ENCODE assay signal across 9 cellular contexts in the genomic region with DNA sequence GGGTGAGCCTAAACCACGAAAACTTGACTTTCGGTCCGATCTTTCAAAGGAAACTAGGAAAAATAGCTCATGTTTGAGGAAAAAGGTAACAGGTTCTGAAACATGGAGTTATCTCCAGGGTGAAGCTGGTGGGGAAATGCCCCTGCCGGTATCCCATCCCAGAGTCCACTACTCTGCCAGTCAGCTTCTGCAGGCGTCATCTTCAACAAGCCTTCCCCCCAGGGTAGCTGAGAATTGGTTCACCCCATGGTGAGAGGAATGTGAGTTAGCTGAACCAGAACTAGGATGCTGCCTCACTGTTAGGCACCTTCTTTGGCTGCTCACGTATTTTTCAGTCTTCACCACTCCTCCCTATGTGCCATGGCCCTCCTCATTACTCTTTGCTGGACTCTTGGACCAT. TPM values are rescaled to one million over a fixed set of nuclear protein-coding genes. Genes with fewer than 3 reads are reported as not detected.
DNase-seq lines count a peak whose midpoint lies in the region; ATAC-seq, FAIRE-seq and TF ChIP-seq lines count a peak whose summit lies in the region.
"Had no signal": no experiment of that assay in that cellular context is flagged by ENCODE, and none has a peak within 500 bp of the region (broad histone marks: within the 10 kb centered on the region; RNA-seq: fewer than 3 reads in every experiment).

No MANE protein-coding gene starts in this region.

- peaks cover 7% of the 10 kb centered on the region for H3K27me3 Mint-ChIP-seq in nephron progenitor cell (ENCODE audit: low read depth, poor library complexity)

- H3K4me1 ChIP-seq in DND-41 (ENCODE audit: insufficient read depth, low read length) = peaks cover 46% of the 10 kb centered on the region
- H3K4me1 ChIP-seq in Loucy (ENCODE audit: insufficient read depth, low read length, poor library complexity, severe bottlenecking) = peaks cover 47% of the 10 kb centered on the region
- H3K4me1 ChIP-seq in breast epithelium = peaks cover 0 to 3% of the 10 kb centered on the region in 2 donors

- peak overlapping the region; percentile 67 for H3K9ac ChIP-seq in DND-41 (ENCODE audit: low read depth, low read length)
- H3K9ac ChIP-seq in Loucy (ENCODE audit: low read depth, low read length, poor library complexity, severe bottlenecking) = peak overlapping the region; percentile 70

- H3K4me2 ChIP-seq in DND-41 (ENCODE audit: insufficient read depth, low read length) (peak overlapping the region; percentile 88), Loucy (ENCODE audit: low read depth, low read length, poor library complexity, severe bottlenecking) (peak overlapping the region; percentile 90)

- H3K9me2 ChIP-seq in Loucy (replicated peaks; ENCODE audit: low read depth, low read length) = no peaks in the 10 kb centered on the region

- peaks cover 22% of the 10 kb centered on the region for H3K9me3 Mint-ChIP-seq in nephron progenitor cell

- no peaks in the 10 kb centered on the region for H3F3A ChIP-seq in Loucy (ENCODE audit: low read depth)

- H3K79me2 ChIP-seq in DND-41 (ENCODE audit: insufficient read depth, low read length) = peaks cover 51% of the 10 kb centered on the region
- H3K79me2 ChIP-seq in Loucy (ENCODE audit: insufficient read depth, low read length) = peaks cover 46% of the 10 kb centered on the region

- H3K4me3 ChIP-seq in DND-41 (ENCODE audit: low read depth in 1 of 2, low read length in 2 of 2) (peak overlapping the region in 1 of 2 experiments; percentile 94; a peak in 2 of 4 replicates), Loucy (ENCODE audit: low read length, poor library complexity, severe bottlenecking) (peak overlapping the region; percentile 79), breast epithelium (peak overlapping the region in 2 of 3 donors; percentile 98 to 99)

- peaks cover 60% of the 10 kb centered on the region for H3K36me3 Mint-ChIP-seq in nephron progenitor cell (ENCODE audit: low read depth)

- H3K27ac Mint-ChIP-seq in nephron progenitor cell = no peak overlapping the region

- no peak for ATAC-seq in DND-41 (ENCODE audit: insufficient read depth, low read depth)
- ATAC-seq in HG02763 (IDR thresholded peaks at IDR 0.05; ENCODE audit: unreplicated experiment) = no peak

- no peak for FAIRE-seq in GM12891 (lab: Jason Lieb, UNC)

- TF ChIP-seq CTCF in DND-41 (IDR thresholded peaks at IDR 0.05; ENCODE audit: borderline replicate concordance, extremely low read depth, low read length, poor library complexity, severe bottlenecking) = no peak
- no peak for TF ChIP-seq CTCF in Loucy (conservative IDR thresholded peaks at IDR 0.05; ENCODE audit: low read length)
- no peak for TF ChIP-seq CTCF in breast epithelium (IDR thresholded peaks at IDR 0.05)
- no peak for TF ChIP-seq CTCF in nephron progenitor cell (IDR thresholded peaks at IDR 0.05)

- no peaks in the 10 kb centered on the region for H3K9me3 ChIP-seq in DND-41 (ENCODE audit: insufficient read depth, low read length, severe bottlenecking)
- H3K9me3 ChIP-seq in Loucy (ENCODE audit: insufficient read depth, low read depth, low read length) = no peaks in the 10 kb centered on the region
- no peaks in the 10 kb centered on the region for H3K9me3 ChIP-seq in breast epithelium

- no peaks in the 10 kb centered on the region for H3K27me3 ChIP-seq in DND-41 (ENCODE audit: insufficient read depth, low read length, poor library complexity)
- no peaks in the 10 kb centered on the region for H3K27me3 ChIP-seq in Loucy (ENCODE audit: insufficient read depth, low read length, poor library complexity, severe bottlenecking)
- H3K27me3 ChIP-seq in breast epithelium = no peaks in the 10 kb centered on the region

- H3K4me1 Mint-ChIP-seq in nephron progenitor cell = peaks cover 76% of the 10 kb centered on the region

- H2AFZ ChIP-seq in DND-41 (ENCODE audit: low read depth, low read length) = no peak overlapping the region
- H2AFZ ChIP-seq in Loucy (ENCODE audit: low read length) = no peak overlapping the region

- peak overlapping the region; percentile 93 for H3K4me3 Mint-ChIP-seq in nephron progenitor cell

- H4K20me1 ChIP-seq in DND-41 (ENCODE audit: insufficient read depth, low read length) (peaks cover 21% of the 10 kb centered on the region), Loucy (ENCODE audit: insufficient read depth, low read length, poor library complexity, severe bottlenecking) (peaks cover 26% of the 10 kb centered on the region)

- TF ChIP-seq POLR2A in breast epithelium (IDR thresholded peaks at IDR 0.05) (no peak), GM12891 (IDR thresholded peaks at IDR 0.05; ENCODE audit: low read depth, low read length) (no peak)

- H3K36me3 ChIP-seq in DND-41 (ENCODE audit: insufficient read depth, low read length) (no peaks in the 10 kb centered on the region), Loucy (ENCODE audit: insufficient read depth, low read length) (no peaks in the 10 kb centered on the region), breast epithelium (no peaks in the 10 kb centered on the region)

- no peak overlapping the region; the same call in 1 of the 2 replicates for H3K27ac ChIP-seq in DND-41 (ENCODE audit: low read length)
- no peak overlapping the region for H3K27ac ChIP-seq in breast epithelium

- DNase-seq in DND-41 (no peak), breast epithelium (ENCODE audit: low spot score in 2 of 2) (no peak), nephron progenitor cell (no peak), GM12891 (ENCODE audit: insufficient read length, low spot score) (no peak), GM19238 (ENCODE audit: insufficient read length, low spot score) (no peak)
- DNase-seq in activated CD4-positive, alpha-beta T cell treated with anti-CD3 and anti-CD28 coated beads for 48 hours = no peak
- DNase-seq: NCI-H1105 treated with DMSO at 0.1 percent for 48 hours had no signal

- intact Hi-C loops in breast epithelium (cut with DNase I; ENCODE audit: low total_unique reads) = no loop called here

TF ChIP-seq in GM12891, 5 proteins besides CTCF, POLR2A, EP300 and RAD21:
- TF ChIP-seq SPI1 (IDR thresholded peaks at IDR 0.05; ENCODE audit: low read depth, low read length) = no peak
- no peak for TF ChIP-seq PAX5 (IDR thresholded peaks at IDR 0.05; ENCODE audit: insufficient read depth, low read length, severe bottlenecking)

RNA-seq across cellular contexts. Expression of a gene that starts 1.1 kb away (rescaled TPM):
- total RNA-seq in breast epithelium = 1 to 10 TPM; 1.3 to 5.4 (median 3.9) TPM
- polyA plus RNA-seq in GM12891 (2012; ENCODE audit: low read depth, missing spikeins) = 0.30 TPM

RNA-seq across cellular contexts. Expression of a gene that starts 1.3 kb away (rescaled TPM):
- 10 to 100 TPM; 42.3 to 49.9 (median 49.5) TPM for total RNA-seq in breast epithelium
- polyA plus RNA-seq in GM12891 (2012; ENCODE audit: low read depth, missing spikeins) = 7.5 TPM
